ENCODE assay signal across 8 cellular contexts in genomic region chr3:65785065-65785645, GRCh38.
A peak's percentile ranks its signal among the peaks of the same experiment; 100 is the strongest.
DNase-seq lines count a peak whose midpoint lies in the region; ATAC-seq and TF ChIP-seq lines count a peak whose summit lies in the region.

No MANE protein-coding gene starts in this region.

- H3K27ac ChIP-seq in endodermal cell (ENCODE audit: low read depth, low read length): no peak overlapping the region

- no peaks in the 10 kb centered on the region for H3K36me3 ChIP-seq in endodermal cell (ENCODE audit: control insufficient read depth, insufficient read depth, low read length)

- no peak for DNase-seq in CD14-positive monocyte (ENCODE audit: low spot score)
- peak; percentile 67 for DNase-seq in OCI-M1 (lab: John Stamatoyannopoulos, UW)
- no peak for DNase-seq in endodermal cell
- DNase-seq in activated T-cell treated with anti-CD3 and anti-CD28 coated beads, Interleukin-2, amount 50 U/mL, for 4 hours: no peak

- no peaks in the 10 kb centered on the region for H3K4me1 ChIP-seq in endodermal cell (ENCODE audit: control insufficient read depth, insufficient read depth, low read length)

- no peak overlapping the region for H3K4me3 ChIP-seq in endodermal cell (ENCODE audit: low read length)

- H3K27me3 ChIP-seq in endodermal cell (ENCODE audit: control insufficient read depth, insufficient read depth, low read length, poor library complexity, severe bottlenecking): no peaks in the 10 kb centered on the region

- TF ChIP-seq CTCF in CD14-positive monocyte (IDR thresholded peaks at IDR 0.05) (peak; percentile 67), endodermal cell (conservative IDR thresholded peaks at IDR 0.05) (peak; percentile 89), nephron (IDR thresholded peaks at IDR 0.05; ENCODE audit: unreplicated experiment in 3 of 3) (peak; percentile 80 to 94 (median 83))

- intact Hi-C loops in CD14-positive monocyte (cut with micrococcal nuclease): no loop called here

- peaks cover 0 to 2% (median 0%) of the 10 kb centered on the region in 7 donors for H3K9me3 Mint-ChIP-seq in CD14-positive monocyte
- H3K9me3 Mint-ChIP-seq in endodermal cell: no peaks in the 10 kb centered on the region
- no peaks in the 10 kb centered on the region for H3K9me3 Mint-ChIP-seq in nephron
- H3K9me3 Mint-ChIP-seq in activated T-cell treated with anti-CD3 and anti-CD28 coated beads, Interleukin-2, amount 50 U/mL, for 4 hours: no peaks in the 10 kb centered on the region

- no peaks in the 10 kb centered on the region for H3K36me3 Mint-ChIP-seq in CD14-positive monocyte
- no peaks in the 10 kb centered on the region for H3K36me3 Mint-ChIP-seq in endodermal cell (ENCODE audit: low read depth)
- no peaks in the 10 kb centered on the region for H3K36me3 Mint-ChIP-seq in nephron (ENCODE audit: low read depth)
- no peaks in the 10 kb centered on the region for H3K36me3 Mint-ChIP-seq in activated T-cell treated with anti-CD3 and anti-CD28 coated beads, Interleukin-2, amount 50 U/mL, for 4 hours (ENCODE audit: insufficient read depth)

- H3K27me3 Mint-ChIP-seq in CD14-positive monocyte (ENCODE audit: low read depth in 3 of 3) (peaks cover 0 to 4% (median 1%) of the 10 kb centered on the region in 3 donors), endodermal cell (ENCODE audit: insufficient read depth) (no peaks in the 10 kb centered on the region), nephron (ENCODE audit: low read depth) (no peaks in the 10 kb centered on the region)
- H3K27me3 Mint-ChIP-seq in activated T-cell treated with anti-CD3 and anti-CD28 coated beads, Interleukin-2, amount 50 U/mL, for 4 hours (ENCODE audit: low read depth): peaks cover 2% of the 10 kb centered on the region

- peak; percentile 60 for ATAC-seq in HG03432 (IDR thresholded peaks at IDR 0.05; ENCODE audit: unreplicated experiment)
- ATAC-seq in HG02798 (IDR thresholded peaks at IDR 0.05; ENCODE audit: poor library complexity, unreplicated experiment): no peak
- ATAC-seq in GM18519 (IDR thresholded peaks at IDR 0.05; ENCODE audit: low FRiP score, unreplicated experiment): no peak
- no peak for ATAC-seq in activated T-cell treated with anti-CD3 and anti-CD28 coated beads, Interleukin-2, amount 50 U/mL, for 4 hours

- WGBS in endodermal cell (ENCODE audit: insufficient coverage in 1 of 2, insufficient read length in 1 of 2), 2 experiments: 6% methylated on average over 2 of the region's 6 CpGs; no CpG with 5 or more reads in 1 of the 2 experiments

- H3K9ac ChIP-seq in endodermal cell (ENCODE audit: extremely low read depth, low read length, poor library complexity, severe bottlenecking): no peak overlapping the region

- no peak overlapping the region for H3K27ac Mint-ChIP-seq in CD14-positive monocyte
- H3K27ac Mint-ChIP-seq in endodermal cell: no peak overlapping the region
- H3K27ac Mint-ChIP-seq in nephron: peak overlapping the region in 2 of 3 experiments; percentile 3 to 49

- H3K4me1 Mint-ChIP-seq in CD14-positive monocyte (no peaks in the 10 kb centered on the region), endodermal cell (peaks cover 4% of the 10 kb centered on the region), nephron (peaks cover 41% of the 10 kb centered on the region)
- H3K4me1 Mint-ChIP-seq in activated T-cell treated with anti-CD3 and anti-CD28 coated beads, Interleukin-2, amount 50 U/mL, for 4 hours (ENCODE audit: low read depth): no peaks in the 10 kb centered on the region

- H3K4me3 Mint-ChIP-seq in CD14-positive monocyte (no peak overlapping the region), endodermal cell (no peak overlapping the region), nephron (no peak overlapping the region)
- no peak overlapping the region for H3K4me3 Mint-ChIP-seq in activated T-cell treated with anti-CD3 and anti-CD28 coated beads, Interleukin-2, amount 50 U/mL, for 4 hours

- no peaks in the 10 kb centered on the region for H3K9me3 ChIP-seq in endodermal cell (ENCODE audit: control insufficient read depth, low read length)

Comparison
In these comparisons a context has a peak if more than half of its experiments do, and no peak if none do; other contexts are left out.
1. H3K27ac Mint-ChIP-seq: peak in nephron (2 of 3); none in CD14-positive monocyte (0 of 7) and endodermal cell (single experiment).
2. Peak in every context shown above with its lines, with median percentiles within 50 percentile points of each other: CTCF ChIP-seq.